Comparison of ENCODE assay signal across 31 cellular contexts in genomic region chr17:13230350-13230900, GRCh38.
DNase-seq lines count a peak whose midpoint lies in the region; ATAC-seq and TF ChIP-seq lines count a peak whose summit lies in the region.
"Had no signal": no experiment of that assay in that cellular context is flagged by ENCODE, and none has a peak within 500 bp of the region (broad histone marks: within the 10 kb centered on the region; RNA-seq: fewer than 3 reads in every experiment).

No MANE protein-coding gene starts in this region.

- H3F3A ChIP-seq in OCI-LY1 (ENCODE audit: insufficient read depth, low read length), result no peaks in the 10 kb centered on the region

- H2AFZ ChIP-seq in OCI-LY1 (ENCODE audit: low read length), result no peak overlapping the region

- peak; percentile 38 for DNase-seq in activated CD4-positive, alpha-beta T cell treated with anti-CD3 and anti-CD28 coated beads, Interleukin-2, amount 10 ng/mL, durations not matched to agents 24 days and 14 days
- no peak for DNase-seq in activated CD4-positive, alpha-beta T cell treated with anti-CD3 and anti-CD28 coated beads, Interleukin-2, amount 50 U/mL, for 48 hours
- DNase-seq in chondrocyte (ENCODE audit: low spot score), result no peak
- no peak for DNase-seq in activated T-helper 2 cell treated with anti-CD3 and anti-CD28 coated beads, Interferon-gamma antibody, Interleukin-2, Interleukin-4, amounts not matched to agents 10 μg/mL and 5 μg/mL and 100 μg/mL, durations not matched to agents 14 hours and 24 hours and 36 hours (ENCODE audit: low spot score)
- DNase-seq in Kasumi-1 (lab: John Stamatoyannopoulos, UW), result no peak
- no peak for DNase-seq in NCI-H1092 treated with DMSO at 0.1 percent for 48 hours (lab: John Stamatoyannopoulos, UW)
- DNase-seq: activated CD4-positive, alpha-beta T cell treated with anti-CD3 and anti-CD28 coated beads for 48 hours; activated effector memory CD4-positive, alpha-beta T cell treated with anti-CD3 and anti-CD28 coated beads, Interleukin-2, amount 50 U/mL, for 16 hours; CD4-positive, alpha-beta memory T cell; EL; H7; NCI-H1092; NCI-H187 treated with DMSO at 0.1 percent for 48 hours; NCI-H2171; NCI-H510A treated with DMSO at 0.1 percent for 48 hours; nephron progenitor cell; ovary; SHP77 treated with DMSO at 0.1 percent for 48 hours; small intestine; stimulated activated CD4-positive, alpha-beta T cell treated with anti-CD3 and anti-CD28 coated beads, Interleukin-2, amount 100 ng/mL, for 24 hours; stimulated activated naive CD8-positive, alpha-beta T cell treated with anti-CD3 and anti-CD28 coated beads, Interleukin-15, Interleukin-2, amounts not matched to agents 100 U/mL and 50 U/mL, for 24 hours; SW 1271; T-helper 9 cell; upper lobe of right lung; WERI-Rb-1 had no signal

- ATAC-seq in HG03108 (IDR thresholded peaks at IDR 0.05; ENCODE audit: unreplicated experiment), result no peak
- ATAC-seq: gastroesophageal sphincter; stimulated activated naive CD8-positive, alpha-beta T cell treated with anti-CD3 and anti-CD28 coated beads, Interleukin-15, Interleukin-2, amounts not matched to agents 100 U/mL and 50 U/mL, for 24 hours; upper lobe of right lung had no signal

- H3K36me3 ChIP-seq in OCI-LY1 (ENCODE audit: insufficient read depth, low read length), result no peaks in the 10 kb centered on the region
- H3K36me3 ChIP-seq: gastroesophageal sphincter, ovary, upper lobe of right lung, WERI-Rb-1 had no signal

- no peaks in the 10 kb centered on the region for H3K27me3 Mint-ChIP-seq in activated CD4-positive, alpha-beta T cell treated with anti-CD3 and anti-CD28 coated beads, Interleukin-2, amount 10 ng/mL, durations not matched to agents 24 days and 14 days
- peaks cover 51% of the 10 kb centered on the region for H3K27me3 Mint-ChIP-seq in chondrocyte (ENCODE audit: low read depth)
- H3K27me3 Mint-ChIP-seq in activated T-helper 2 cell treated with anti-CD3 and anti-CD28 coated beads, Interferon-gamma antibody, Interleukin-2, Interleukin-4, amounts not matched to agents 10 μg/mL and 5 μg/mL and 100 μg/mL, durations not matched to agents 14 hours and 24 hours and 36 hours (ENCODE audit: low read depth), result no peaks in the 10 kb centered on the region

- no peaks in the 10 kb centered on the region for H3K36me3 Mint-ChIP-seq in activated CD4-positive, alpha-beta T cell treated with anti-CD3 and anti-CD28 coated beads, Interleukin-2, amount 10 ng/mL, durations not matched to agents 24 days and 14 days (ENCODE audit: low read depth)
- peaks cover 6% of the 10 kb centered on the region for H3K36me3 Mint-ChIP-seq in chondrocyte (ENCODE audit: low read depth)
- no peaks in the 10 kb centered on the region for H3K36me3 Mint-ChIP-seq in activated T-helper 2 cell treated with anti-CD3 and anti-CD28 coated beads, Interferon-gamma antibody, Interleukin-2, Interleukin-4, amounts not matched to agents 10 μg/mL and 5 μg/mL and 100 μg/mL, durations not matched to agents 14 hours and 24 hours and 36 hours (ENCODE audit: low read depth)
- H3K36me3 Mint-ChIP-seq: activated naive CD8-positive, alpha-beta T cell; CD4-positive, alpha-beta memory T cell had no signal

- no peak overlapping the region for H3K4me2 ChIP-seq in OCI-LY1 (ENCODE audit: low read length)
- H3K4me2 ChIP-seq: A549 had no signal

- no peak overlapping the region for H3K4me3 ChIP-seq in OCI-LY1 (ENCODE audit: low read depth, low read length, poor library complexity, severe bottlenecking)
- H3K4me3 ChIP-seq: A549, gastroesophageal sphincter, ovary, upper lobe of right lung had no signal

- H3K9me3 ChIP-seq in OCI-LY1 (ENCODE audit: low read length), result no peaks in the 10 kb centered on the region
- H3K9me3 ChIP-seq: A549, gastroesophageal sphincter, ovary, upper lobe of right lung had no signal

- H4K20me1 ChIP-seq in OCI-LY1 (ENCODE audit: insufficient read depth, low read length), result no peaks in the 10 kb centered on the region

- H3K4me3 Mint-ChIP-seq in activated CD4-positive, alpha-beta T cell treated with anti-CD3 and anti-CD28 coated beads, Interleukin-2, amount 10 ng/mL, durations not matched to agents 24 days and 14 days, result no peak overlapping the region
- no peak overlapping the region for H3K4me3 Mint-ChIP-seq in chondrocyte (ENCODE audit: unreplicated experiment)
- no peak overlapping the region for H3K4me3 Mint-ChIP-seq in activated T-helper 2 cell treated with anti-CD3 and anti-CD28 coated beads, Interferon-gamma antibody, Interleukin-2, Interleukin-4, amounts not matched to agents 10 μg/mL and 5 μg/mL and 100 μg/mL, durations not matched to agents 14 hours and 24 hours and 36 hours (ENCODE audit: low read depth)
- H3K4me3 Mint-ChIP-seq: activated naive CD8-positive, alpha-beta T cell; CD4-positive, alpha-beta memory T cell; nephron progenitor cell had no signal

- no peaks in the 10 kb centered on the region for H3K4me1 ChIP-seq in OCI-LY1 (ENCODE audit: insufficient read depth, low read length, severe bottlenecking)
- H3K4me1 ChIP-seq: A549, gastroesophageal sphincter, upper lobe of right lung had no signal

- no peak overlapping the region for H3K27ac ChIP-seq in OCI-LY1 (ENCODE audit: low read depth, low read length, poor library complexity, severe bottlenecking)
- H3K27ac ChIP-seq: A549, gastroesophageal sphincter, HL-60, ovary, upper lobe of right lung, WERI-Rb-1 had no signal

- no peaks in the 10 kb centered on the region for H3K27me3 ChIP-seq in OCI-LY1 (ENCODE audit: insufficient read depth, low read length)
- H3K27me3 ChIP-seq: ovary had no signal

- H3K9me2 ChIP-seq in OCI-LY1 (ENCODE audit: low read depth, low read length), result no peaks in the 10 kb centered on the region

- no peak overlapping the region for H3K9ac ChIP-seq in OCI-LY1 (ENCODE audit: low read length)

- no peaks in the 10 kb centered on the region for H3K9me3 Mint-ChIP-seq in activated CD4-positive, alpha-beta T cell treated with anti-CD3 and anti-CD28 coated beads, Interleukin-2, amount 10 ng/mL, durations not matched to agents 24 days and 14 days
- H3K9me3 Mint-ChIP-seq in chondrocyte (ENCODE audit: low read depth), result no peaks in the 10 kb centered on the region
- no peaks in the 10 kb centered on the region for H3K9me3 Mint-ChIP-seq in activated T-helper 2 cell treated with anti-CD3 and anti-CD28 coated beads, Interferon-gamma antibody, Interleukin-2, Interleukin-4, amounts not matched to agents 10 μg/mL and 5 μg/mL and 100 μg/mL, durations not matched to agents 14 hours and 24 hours and 36 hours
- H3K9me3 Mint-ChIP-seq: CD4-positive, alpha-beta memory T cell had no signal

- H3K79me2 ChIP-seq in OCI-LY1 (ENCODE audit: insufficient read depth, low read length), result no peaks in the 10 kb centered on the region

- intact Hi-C loops in activated CD4-positive, alpha-beta T cell treated with anti-CD3 and anti-CD28 coated beads, Interleukin-2, amount 10 ng/mL, durations not matched to agents 24 days and 14 days (cut with micrococcal nuclease), result no loop called here
- intact Hi-C loops in activated T-helper 2 cell treated with anti-CD3 and anti-CD28 coated beads, Interferon-gamma antibody, Interleukin-2, Interleukin-4, amounts not matched to agents 10 μg/mL and 5 μg/mL and 100 μg/mL, durations not matched to agents 14 hours and 24 hours and 36 hours (cut with micrococcal nuclease), result no loop called here

- H3K4me1 Mint-ChIP-seq in activated CD4-positive, alpha-beta T cell treated with anti-CD3 and anti-CD28 coated beads, Interleukin-2, amount 10 ng/mL, durations not matched to agents 24 days and 14 days, result no peaks in the 10 kb centered on the region
- no peaks in the 10 kb centered on the region for H3K4me1 Mint-ChIP-seq in chondrocyte (ENCODE audit: low read depth)
- H3K4me1 Mint-ChIP-seq in activated T-helper 2 cell treated with anti-CD3 and anti-CD28 coated beads, Interferon-gamma antibody, Interleukin-2, Interleukin-4, amounts not matched to agents 10 μg/mL and 5 μg/mL and 100 μg/mL, durations not matched to agents 14 hours and 24 hours and 36 hours (ENCODE audit: low read depth), result no peaks in the 10 kb centered on the region
- H3K4me1 Mint-ChIP-seq: CD4-positive, alpha-beta memory T cell had no signal

- TF ChIP-seq CTCF in OCI-LY1 (IDR thresholded peaks at IDR 0.05; ENCODE audit: low read length) (peak; percentile 6; the same call in 1 of the 2 replicates), chondrocyte (IDR thresholded peaks at IDR 0.05) (peak; percentile 66)

- no peak overlapping the region for H3K27ac Mint-ChIP-seq in activated CD4-positive, alpha-beta T cell treated with anti-CD3 and anti-CD28 coated beads, Interleukin-2, amount 10 ng/mL, durations not matched to agents 24 days and 14 days
- H3K27ac Mint-ChIP-seq in chondrocyte (ENCODE audit: unreplicated experiment), result no peak overlapping the region
- H3K27ac Mint-ChIP-seq in activated T-helper 2 cell treated with anti-CD3 and anti-CD28 coated beads, Interferon-gamma antibody, Interleukin-2, Interleukin-4, amounts not matched to agents 10 μg/mL and 5 μg/mL and 100 μg/mL, durations not matched to agents 14 hours and 24 hours and 36 hours, result no peak overlapping the region
- H3K27ac Mint-ChIP-seq: activated naive CD8-positive, alpha-beta T cell; CD4-positive, alpha-beta memory T cell had no signal
